18 cellular contexts compared by ENCODE assay signal in the genomic region with DNA sequence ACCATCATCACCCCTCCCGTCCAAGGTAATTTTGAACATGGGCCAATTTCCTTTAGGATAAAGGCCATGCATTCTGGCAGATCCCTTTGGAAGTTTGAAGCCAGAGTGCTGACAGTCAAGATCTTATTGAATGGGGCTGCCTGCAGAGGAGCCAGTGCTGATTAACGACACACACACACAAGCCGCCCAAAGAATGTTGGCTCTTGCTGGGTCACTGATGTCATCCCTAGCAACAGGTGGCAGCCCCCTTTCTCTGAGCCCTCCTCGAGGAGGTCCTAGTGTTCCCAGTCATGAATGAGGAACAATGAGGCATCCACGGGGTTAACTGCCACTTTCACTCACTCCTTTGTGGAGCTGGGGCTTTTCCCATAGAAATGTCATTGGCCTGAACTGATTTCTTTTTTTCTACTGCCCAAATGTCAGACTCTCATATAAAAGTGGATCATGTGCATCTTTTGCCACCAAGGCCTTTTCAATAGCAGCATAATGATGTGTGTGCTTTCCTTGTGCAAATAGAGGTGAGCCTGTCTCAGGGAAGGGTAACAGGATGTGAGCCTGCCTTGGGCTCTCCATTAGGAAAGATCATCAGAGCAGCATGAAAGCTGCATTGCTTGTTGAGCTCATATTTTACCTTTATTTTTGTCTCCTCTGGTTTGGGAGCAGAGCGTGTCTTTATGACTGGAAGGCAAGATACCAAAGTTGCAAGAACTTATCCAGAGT.
DNase-seq lines count a peak whose midpoint lies in the region; ATAC-seq lines count a peak whose summit lies in the region.
"Had no signal": no experiment of that assay in that cellular context is flagged by ENCODE, and none has a peak within 500 bp of the region (broad histone marks: within the 10 kb centered on the region; RNA-seq: fewer than 3 reads in every experiment).

No MANE protein-coding gene starts in this region.

- ATAC-seq in HG03175 (IDR thresholded peaks at IDR 0.05; ENCODE audit: unreplicated experiment): no peak
- no peak for ATAC-seq in GM21360 (IDR thresholded peaks at IDR 0.05; ENCODE audit: unreplicated experiment)
- ATAC-seq: A549; activated CD8-positive, alpha-beta memory T cell treated with anti-CD3 and anti-CD28 coated beads, Interleukin-2, amount 10 ng/mL, durations not matched to agents 7 days and 5 days; HepG2; right lobe of liver had no signal

- DNase-seq in C1 segment of cervical spinal cord (lab: John Stamatoyannopoulos, UW) (peak in 8 of 14 donors; percentile 2 to 53 (median 17)), NCI-H1092 (lab: John Stamatoyannopoulos, UW) (peak; percentile 40), NCI-H774 (lab: John Stamatoyannopoulos, UW) (peak; percentile 71), iPS DF 19.7 (ENCODE audit: low read depth, low spot score) (peak; percentile 15), SW480 (ENCODE audit: low spot score) (no peak), dermis blood vessel endothelial cell (no peak)
- DNase-seq: activated CD4-positive, CD25-positive, alpha-beta regulatory T cell treated with anti-CD3 and anti-CD28 coated beads, Interleukin-2, amount 50 U/mL, for 72 hours; activated CD8-positive, alpha-beta memory T cell treated with anti-CD3 and anti-CD28 coated beads, Interleukin-2, amount 10 ng/mL, durations not matched to agents 7 days and 5 days; activated gamma-delta T cell; DND-41; kidney glomerular epithelial cell; MG63; right lobe of liver; stomach had no signal

Comparison
In these comparisons a context has a peak if more than half of its experiments do, and no peak if none do; other contexts are left out.
1. DNase-seq: peak in C1 segment of cervical spinal cord (8 of 14), NCI-H1092 (single experiment), NCI-H774 (single experiment) and iPS DF 19.7 (single experiment); none in SW480 (single experiment) and dermis blood vessel endothelial cell (single experiment).